Comparison of ENCODE assay signal across 27 cellular contexts in genomic region chr4:137735561-137736104, GRCh38.
DNase-seq lines count a peak whose midpoint lies in the region; ATAC-seq and TF ChIP-seq lines count a peak whose summit lies in the region.
"Had no signal": no experiment of that assay in that cellular context is flagged by ENCODE, and none has a peak within 500 bp of the region (broad histone marks: within the 10 kb centered on the region; RNA-seq: fewer than 3 reads in every experiment).

No MANE protein-coding gene starts in this region.

- no peak overlapping the region for H2BK15ac ChIP-seq in neuronal stem cell (ENCODE audit: low read length)

- H2AFZ ChIP-seq in SU-DHL-6 (ENCODE audit: low read depth, low read length, severe bottlenecking) (peak overlapping the region; percentile 64), neuronal stem cell (ENCODE audit: low read length) (peak overlapping the region; percentile 57)

- DNase-seq in EL = peak; percentile 5
- peak; percentile 19 for DNase-seq in fibroblast of mammary gland (ENCODE audit: low read depth)
- DNase-seq in neuronal stem cell (ENCODE audit: low spot score) = no peak
- no peak for DNase-seq in MV-4-11 (lab: John Stamatoyannopoulos, UW)
- DNase-seq in dorsolateral prefrontal cortex = no peak
- DNase-seq: activated CD4-positive, alpha-beta T cell treated with anti-CD3 and anti-CD28 coated beads, Interleukin-2, amount 10 ng/mL, durations not matched to agents 7 days and 5 days; activated naive CD4-positive, alpha-beta T cell treated with anti-CD3 and anti-CD28 coated beads, Interleukin-2, amount 10 ng/mL, durations not matched to agents 7 days and 5 days; amygdala; C1 segment of cervical spinal cord; caudate nucleus; heart left ventricle; mammary epithelial cell; NCI-H1694 treated with DMSO at 0.1 percent for 48 hours; NCI-H2171; NCI-H510A treated with DMSO at 0.1 percent for 48 hours; nucleus accumbens; Peyer's patch; retina; stimulated activated CD4-positive, alpha-beta T cell treated with anti-CD3 and anti-CD28 coated beads, Interleukin-12 subunit alpha, Interleukin-12 subunit beta, amount 100 ng/mL, for 4 hours; stimulated activated CD4-positive, alpha-beta T cell treated with anti-CD3 and anti-CD28 coated beads, Interleukin-4, amount 100 ng/mL, for 4 hours; stimulated activated naive CD4-positive, alpha-beta T cell treated with Interleukin-2 at 50 U/mL for 16 hours; T-helper 17 cell; WERI-Rb-1 had no signal

- no peaks in the 10 kb centered on the region for H3F3A ChIP-seq in SU-DHL-6 (ENCODE audit: insufficient read depth)

- H2BK12ac ChIP-seq in neuronal stem cell (ENCODE audit: low read length) = no peak overlapping the region

- H3K36me3 ChIP-seq in SU-DHL-6 (ENCODE audit: low read length) (no peaks in the 10 kb centered on the region), neuronal stem cell (replicated peaks in 1 of 2; ENCODE audit: control insufficient read depth in 2 of 2, insufficient read depth in 2 of 2, low read length in 2 of 2) (no peaks in the 10 kb centered on the region)
- H3K36me3 ChIP-seq: heart left ventricle, Peyer's patch, SJSA1, WERI-Rb-1 had no signal

- no peak overlapping the region for H4K8ac ChIP-seq in neuronal stem cell (ENCODE audit: low read depth, low read length)

- no peaks in the 10 kb centered on the region for H3K4me1 ChIP-seq in neuronal stem cell (ENCODE audit: control insufficient read depth in 2 of 2, insufficient read depth in 1 of 2, low read depth in 1 of 2, low read length in 2 of 2)
- H3K4me1 ChIP-seq: heart left ventricle, Peyer's patch, SJSA1 had no signal

- no peak overlapping the region for H3K4me3 ChIP-seq in SU-DHL-6 (ENCODE audit: insufficient read depth, low read length, poor library complexity, severe bottlenecking)
- no peak overlapping the region for H3K4me3 ChIP-seq in fibroblast of mammary gland (ENCODE audit: control insufficient read depth, low read depth, low read length)
- no peak overlapping the region for H3K4me3 ChIP-seq in neuronal stem cell (ENCODE audit: low read length in 2 of 2)
- no peak overlapping the region for H3K4me3 ChIP-seq in dorsolateral prefrontal cortex
- H3K4me3 ChIP-seq: heart left ventricle, Peyer's patch, SJSA1 had no signal

- H2BK5ac ChIP-seq in neuronal stem cell (ENCODE audit: low read length) = no peak overlapping the region

- H3K4me2 ChIP-seq in SU-DHL-6 (ENCODE audit: low read depth, low read length, poor library complexity, severe bottlenecking) (no peak overlapping the region), neuronal stem cell (ENCODE audit: insufficient read depth, low read length, poor library complexity, severe bottlenecking) (no peak overlapping the region)

- H2BK120ac ChIP-seq in neuronal stem cell (ENCODE audit: low read depth, low read length) = no peak overlapping the region

- no peak overlapping the region for H3K14ac ChIP-seq in neuronal stem cell (ENCODE audit: low read length)

- H3K9ac ChIP-seq in SU-DHL-6 (ENCODE audit: low read length) (no peak overlapping the region), neuronal stem cell (ENCODE audit: low read depth, low read length, poor library complexity) (no peak overlapping the region)

- H3K9me3 ChIP-seq in SU-DHL-6 (ENCODE audit: insufficient read depth, low read length) (no peaks in the 10 kb centered on the region), neuronal stem cell (replicated peaks in 1 of 2; ENCODE audit: control insufficient read depth in 2 of 2, insufficient read depth in 1 of 2, low read depth in 1 of 2, low read length in 2 of 2) (peaks cover 2 to 8% of the 10 kb centered on the region in 2 donors)
- H3K9me3 ChIP-seq: Peyer's patch, SJSA1 had no signal

- WGBS in neuronal stem cell (ENCODE audit: extremely low coverage in 2 of 2, insufficient read length in 2 of 2, insufficient replicate concordance in 1 of 2), 2 donors = no CpG with 5 or more reads among the region's 4 CpGs

- no peaks in the 10 kb centered on the region for H3K27me3 ChIP-seq in SU-DHL-6 (ENCODE audit: low read length)
- no peaks in the 10 kb centered on the region for H3K27me3 ChIP-seq in neuronal stem cell (ENCODE audit: control insufficient read depth in 3 of 3, insufficient read depth in 3 of 3, low read depth in 1 of 3, low read length in 3 of 3)
- no peaks in the 10 kb centered on the region for H3K27me3 ChIP-seq in dorsolateral prefrontal cortex
- H3K27me3 ChIP-seq: heart left ventricle, Peyer's patch, SJSA1 had no signal

- no peak overlapping the region for H3K23ac ChIP-seq in neuronal stem cell (ENCODE audit: low read depth, low read length, poor library complexity)

- no peaks in the 10 kb centered on the region for H4K20me1 ChIP-seq in SU-DHL-6 (ENCODE audit: low read depth, low read length)

- H3K27ac ChIP-seq in SU-DHL-6 (ENCODE audit: low read depth, low read length) = no peak overlapping the region
- no peak overlapping the region for H3K27ac ChIP-seq in neuronal stem cell (replicated peaks; ENCODE audit: low read length)
- H3K27ac ChIP-seq in dorsolateral prefrontal cortex = no peak overlapping the region
- H3K27ac ChIP-seq: heart left ventricle, Peyer's patch, SJSA1, WERI-Rb-1 had no signal

- no peak overlapping the region for H3K4ac ChIP-seq in neuronal stem cell (ENCODE audit: low read length)

- H3K9me2 ChIP-seq in SU-DHL-6 (replicated peaks; ENCODE audit: insufficient read depth, low read length) = no peaks in the 10 kb centered on the region

- no peak for TF ChIP-seq CTCF in SU-DHL-6 (IDR thresholded peaks at IDR 0.05; ENCODE audit: insufficient read depth, low read length, poor library complexity, severe bottlenecking)
- TF ChIP-seq CTCF in fibroblast of mammary gland (conservative IDR thresholded peaks at IDR 0.05; ENCODE audit: control insufficient read depth, insufficient read depth, low read depth, low read length) = no peak
- no peak for TF ChIP-seq CTCF in dorsolateral prefrontal cortex (IDR thresholded peaks at IDR 0.05 in 54 of 56, conservative IDR thresholded peaks at IDR 0.05 in 2 of 56; ENCODE audit: low read depth in 1 of 56, partially characterized antibody in 56 of 56)

- H4K91ac ChIP-seq in neuronal stem cell (ENCODE audit: low read depth, low read length, poor library complexity) = no peak overlapping the region

- H3K79me2 ChIP-seq in SU-DHL-6 (ENCODE audit: insufficient read depth, low read length) = no peaks in the 10 kb centered on the region

- intact Hi-C loops in dorsolateral prefrontal cortex (cut with DNase I) = no loop called here

- H2AK5ac ChIP-seq in neuronal stem cell (ENCODE audit: low read depth, low read length) = no peak overlapping the region

- no peak for ATAC-seq in HG03095 (IDR thresholded peaks at IDR 0.05; ENCODE audit: unreplicated experiment)
- no peak for ATAC-seq in GM21723 (IDR thresholded peaks at IDR 0.05; ENCODE audit: unreplicated experiment)
- ATAC-seq: T-helper 17 cell had no signal

- no peak overlapping the region for H3K18ac ChIP-seq in neuronal stem cell (ENCODE audit: low read length)

- no peaks in the 10 kb centered on the region for H3K79me1 ChIP-seq in neuronal stem cell (ENCODE audit: low read depth, low read length)

Comparison
In these comparisons a context has a peak if more than half of its experiments do, and no peak if none do; other contexts are left out.
1. DNase-seq: peak in EL (single experiment) and fibroblast of mammary gland (single experiment); none in neuronal stem cell (single experiment), MV-4-11 (single experiment) and dorsolateral prefrontal cortex (0 of 10).